9 cellular contexts compared by ENCODE assay signal in genomic region chr15:82397817-82398216, GRCh38.
"Had no signal": no experiment of that assay in that cellular context is flagged by ENCODE, and none has a peak within 500 bp of the region (broad histone marks: within the 10 kb centered on the region; RNA-seq: fewer than 3 reads in every experiment).

No MANE protein-coding gene starts in this region.

- H3K4me2 ChIP-seq: KMS-11 had no signal

- H3K36me3 ChIP-seq: HAP-1 had no signal

- ATAC-seq: HCT116 had no signal

- H3K4me3 Mint-ChIP-seq: HFFc6 had no signal

- H3K9me3 ChIP-seq: HAP-1 had no signal

- H3K27ac ChIP-seq: HL-60, KMS-11 had no signal

- H3K9ac ChIP-seq: KMS-11 had no signal

- H3K4me3 ChIP-seq: HAP-1 had no signal

- DNase-seq: GOT3, H7, HFFc6, IMR-90, KBM-7 had no signal

- H3K27ac Mint-ChIP-seq: HFFc6 had no signal

- H3K9me3 Mint-ChIP-seq: HFFc6 had no signal
